31 cellular contexts compared by ENCODE assay signal in the genomic region with DNA sequence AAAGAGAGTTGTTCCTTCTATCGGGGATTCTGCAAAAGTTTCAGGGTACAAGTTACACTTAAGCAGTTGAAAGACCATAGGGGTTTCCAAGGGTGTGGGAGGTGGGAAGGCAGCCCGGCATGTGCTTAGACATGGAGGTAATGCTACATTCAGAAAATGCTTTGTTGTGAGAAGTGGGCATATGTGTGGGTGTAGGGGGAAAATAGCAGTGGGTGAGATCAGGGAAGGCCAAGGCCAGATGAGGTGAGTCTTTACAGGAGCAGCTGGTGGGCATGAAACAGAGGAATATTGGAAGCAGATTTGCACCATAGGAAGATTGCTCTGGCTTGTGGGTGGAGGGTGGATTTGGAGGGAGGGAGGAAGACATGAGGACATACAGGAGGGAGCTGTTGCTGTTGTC. TPM values are rescaled to one million over a fixed set of nuclear protein-coding genes. Genes with fewer than 3 reads are reported as not detected.
"Had no signal": no experiment of that assay in that cellular context is flagged by ENCODE, and none has a peak within 500 bp of the region (broad histone marks: within the 10 kb centered on the region; RNA-seq: fewer than 3 reads in every experiment).

No MANE protein-coding gene starts in this region.

- H3K27me3 ChIP-seq: ascending aorta, cardiac muscle cell had no signal

- H3K9me3 ChIP-seq: ascending aorta had no signal

- H3K4me1 ChIP-seq: ascending aorta had no signal

- DNase-seq: activated CD4-positive, alpha-beta memory T cell treated with anti-CD3 and anti-CD28 coated beads, Interleukin-2, amount 10 ng/mL, durations not matched to agents 7 days and 5 days; activated CD4-positive, alpha-beta T cell treated with anti-CD3 and anti-CD28 coated beads for 1 hour; activated CD4-positive, alpha-beta T cell treated with anti-CD3 and anti-CD28 coated beads for 36 hours; activated CD4-positive, alpha-beta T cell treated with anti-CD3 and anti-CD28 coated beads for 48 hours; activated CD4-positive, alpha-beta T cell treated with anti-CD3 and anti-CD28 coated beads, Interleukin-2, amount 10 ng/mL, durations not matched to agents 7 days and 5 days; activated CD4-positive, alpha-beta T cell treated with anti-CD3 and anti-CD28 coated beads, Interleukin-2, amount 50 U/mL, for 48 hours; activated CD4-positive, CD25-positive, alpha-beta regulatory T cell; activated CD8-positive, alpha-beta memory T cell treated with anti-CD3 and anti-CD28 coated beads for 24 hours; activated CD8-positive, alpha-beta memory T cell treated with anti-CD3 and anti-CD28 coated beads, Interleukin-2, amount 10 ng/mL, durations not matched to agents 7 days and 5 days; activated CD8-positive, alpha-beta memory T cell treated with anti-CD3 and anti-CD28 coated beads, Interleukin-2, amount 50 U/mL, for 48 hours; activated CD8-positive, alpha-beta T cell treated with anti-CD3 and anti-CD28 coated beads, Interleukin-2, amount 10 ng/mL, durations not matched to agents 7 days and 5 days; activated effector memory CD4-positive, alpha-beta T cell treated with Interleukin-2 at 50 U/mL for 16 hours; activated gamma-delta T cell; activated naive CD4-positive, alpha-beta T cell treated with anti-CD3 and anti-CD28 coated beads, Interleukin-2, amount 10 ng/mL, durations not matched to agents 7 days and 5 days; activated naive CD4-positive, alpha-beta T cell treated with Interleukin-2 at 50 U/mL for 16 hours; activated naive CD8-positive, alpha-beta T cell treated with anti-CD3 and anti-CD28 coated beads, Interleukin-2, amount 10 ng/mL, durations not matched to agents 7 days and 5 days; activated naive CD8-positive, alpha-beta T cell treated with anti-CD3 and anti-CD28 coated beads, Interleukin-2, amount 50 U/mL, for 24 hours; activated T-cell treated with anti-CD3 and anti-CD28 coated beads, Interleukin-2, amount 50 U/mL, for 24 hours; activated T-cell treated with anti-CD3 and anti-CD28 coated beads, Interleukin-2, amount 50 U/mL, for 48 hours; amygdala; anterior cingulate cortex; central memory CD4-positive, alpha-beta T cell; T-helper 2 cell; T-helper 9 cell had no signal

- ATAC-seq: activated CD4-positive, alpha-beta T cell treated with anti-CD3 and anti-CD28 coated beads for 36 hours; activated CD4-positive, CD25-positive, alpha-beta regulatory T cell treated with anti-CD3 and anti-CD28 coated beads, Interleukin-2, amount 50 U/mL, for 24 hours; activated CD8-positive, alpha-beta memory T cell treated with anti-CD3 and anti-CD28 coated beads, Interleukin-2, amount 10 ng/mL, durations not matched to agents 7 days and 5 days; activated CD8-positive, alpha-beta T cell treated with anti-CD3 and anti-CD28 coated beads, Interleukin-2, amount 10 ng/mL, durations not matched to agents 7 days and 5 days; activated naive CD8-positive, alpha-beta T cell treated with anti-CD3 and anti-CD28 coated beads, Interleukin-2, amount 50 U/mL, for 24 hours; WTC11 had no signal

- H3K4me3 ChIP-seq: ascending aorta, cardiac muscle cell had no signal

- H3K27ac ChIP-seq: ascending aorta, cardiac muscle cell, VCaP had no signal

- H3K36me3 ChIP-seq: ascending aorta, cardiac muscle cell had no signal

RNA-seq across cellular contexts. Expression of a gene that starts 8.3 kb away (rescaled TPM):
- total RNA-seq: activated CD4-positive, alpha-beta memory T cell treated with anti-CD3 and anti-CD28 coated beads, Interleukin-2, amount 10 ng/mL, durations not matched to agents 7 days and 5 days; activated CD4-positive, alpha-beta T cell treated with anti-CD3 and anti-CD28 coated beads for 36 hours; activated CD4-positive, alpha-beta T cell treated with anti-CD3 and anti-CD28 coated beads, Interleukin-2, amount 10 ng/mL, durations not matched to agents 7 days and 5 days; activated CD8-positive, alpha-beta memory T cell treated with anti-CD3 and anti-CD28 coated beads, Interleukin-2, amount 10 ng/mL, durations not matched to agents 7 days and 5 days; activated CD8-positive, alpha-beta T cell treated with anti-CD3 and anti-CD28 coated beads, Interleukin-2, amount 10 ng/mL, durations not matched to agents 7 days and 5 days; activated naive CD8-positive, alpha-beta T cell treated with anti-CD3 and anti-CD28 coated beads, Interleukin-2, amount 10 ng/mL, durations not matched to agents 7 days and 5 days; activated T-helper 2 cell treated with anti-CD3 and anti-CD28 coated beads, Interferon-gamma antibody, Interleukin-2, Interleukin-4, amounts not matched to agents 10 μg/mL and 5 μg/mL and 100 μg/mL, durations not matched to agents 14 hours and 24 hours and 36 hours; bronchial epithelial cell had no signal

RNA-seq across cellular contexts. Expression of a gene that starts 40.3 kb away (rescaled TPM):
- total RNA-seq: activated CD4-positive, alpha-beta memory T cell treated with anti-CD3 and anti-CD28 coated beads, Interleukin-2, amount 10 ng/mL, durations not matched to agents 7 days and 5 days; activated CD4-positive, alpha-beta T cell treated with anti-CD3 and anti-CD28 coated beads for 36 hours; activated CD4-positive, alpha-beta T cell treated with anti-CD3 and anti-CD28 coated beads, Interleukin-2, amount 10 ng/mL, durations not matched to agents 7 days and 5 days; activated CD8-positive, alpha-beta memory T cell treated with anti-CD3 and anti-CD28 coated beads, Interleukin-2, amount 10 ng/mL, durations not matched to agents 7 days and 5 days; activated CD8-positive, alpha-beta T cell treated with anti-CD3 and anti-CD28 coated beads, Interleukin-2, amount 10 ng/mL, durations not matched to agents 7 days and 5 days; activated naive CD8-positive, alpha-beta T cell treated with anti-CD3 and anti-CD28 coated beads, Interleukin-2, amount 10 ng/mL, durations not matched to agents 7 days and 5 days; activated T-helper 2 cell treated with anti-CD3 and anti-CD28 coated beads, Interferon-gamma antibody, Interleukin-2, Interleukin-4, amounts not matched to agents 10 μg/mL and 5 μg/mL and 100 μg/mL, durations not matched to agents 14 hours and 24 hours and 36 hours; cardiac muscle cell had no signal
- polyA plus RNA-seq: cardiac muscle cell had no signal
